Comparison of ENCODE assay signal across 1 cellular context in genomic region chr20:45781391-45781931, GRCh38.
TF ChIP-seq lines count a peak whose summit lies in the region.

No MANE protein-coding gene starts in this region.

TF ChIP-seq in SK-N-SH, 30 proteins besides CTCF, POLR2A, EP300 and RAD21 (continued from another document):
- no peak for TF ChIP-seq USF2 (IDR thresholded peaks at IDR 0.05; ENCODE audit: borderline replicate concordance, low read depth, low read length)
- TF ChIP-seq POLR2AphosphoS5 (IDR thresholded peaks at IDR 0.05; ENCODE audit: low read depth, low read length), result peak; percentile 48; the same call in 1 of the 2 replicates
- peak; percentile 97 for TF ChIP-seq TCF12 (IDR thresholded peaks at IDR 0.05)
- TF ChIP-seq YY1 (IDR thresholded peaks at IDR 0.05; ENCODE audit: low read depth), result no peak
- TF ChIP-seq REST (IDR thresholded peaks at IDR 0.05; ENCODE audit: low read depth, low read length), result peak; percentile 83
- TF ChIP-seq NFIC (IDR thresholded peaks at IDR 0.05; ENCODE audit: borderline replicate concordance), result peak; percentile 73
TF ChIP-seq in SK-N-SH: peak in this region for 13.
